11 cellular contexts compared by ENCODE assay signal in the genomic region with DNA sequence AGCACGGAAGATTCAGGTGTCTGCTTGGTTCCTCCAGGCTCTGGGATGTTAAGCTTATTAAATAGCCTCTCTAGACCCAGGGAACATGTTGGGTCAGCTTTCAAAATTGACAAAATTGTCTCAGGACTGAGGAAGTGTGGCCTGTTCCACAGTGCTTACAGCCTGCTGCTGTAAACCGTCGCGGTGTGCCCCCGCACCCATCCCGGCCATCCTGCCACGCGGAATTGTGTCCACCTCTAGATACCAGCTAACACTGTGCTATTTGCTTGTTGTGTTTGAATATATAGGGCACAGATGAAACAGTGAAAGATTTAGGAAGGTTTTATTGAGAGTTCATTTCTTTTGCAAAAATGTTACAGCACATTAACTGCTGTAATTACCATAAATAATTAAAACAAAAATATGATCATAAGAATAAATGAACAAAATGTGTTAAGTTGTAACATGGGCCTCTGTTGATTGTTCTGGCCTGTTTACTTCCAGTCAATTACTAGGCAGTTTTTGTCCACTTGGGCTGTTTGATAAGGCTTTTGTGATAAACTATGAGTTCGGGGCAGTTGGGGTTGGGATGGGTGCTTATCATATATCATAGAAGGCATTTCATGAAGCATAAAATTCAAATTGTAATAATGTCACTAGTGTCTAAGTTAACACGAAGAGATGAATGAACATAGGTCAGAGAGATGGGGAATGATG.
"Had no signal": no experiment of that assay in that cellular context is flagged by ENCODE, and none has a peak within 500 bp of the region (broad histone marks: within the 10 kb centered on the region; RNA-seq: fewer than 3 reads in every experiment).

No MANE protein-coding gene starts in this region.

- FAIRE-seq: astrocyte had no signal

- H3K9me3 ChIP-seq: esophagus squamous epithelium, lower lobe of right lung, stomach, uterus had no signal

- H3K27ac ChIP-seq: esophagus squamous epithelium, foreskin keratinocyte, lower lobe of right lung, parathyroid adenoma, stomach, uterus had no signal

- DNase-seq: activated CD4-positive, alpha-beta T cell treated with anti-CD3 and anti-CD28 coated beads, Interleukin-2, amount 10 ng/mL, durations not matched to agents 24 days and 14 days; esophagus squamous epithelium; foreskin keratinocyte; left cardiac atrium; lower lobe of right lung; midbrain; stimulated activated CD4-positive, alpha-beta T cell treated with anti-CD3 and anti-CD28 coated beads, Interleukin-2, amount 100 ng/mL, for 48 hours; stomach; uterus had no signal

- H3K27ac Mint-ChIP-seq: activated CD4-positive, alpha-beta T cell treated with anti-CD3 and anti-CD28 coated beads, Interleukin-2, amount 10 ng/mL, durations not matched to agents 24 days and 14 days had no signal

- ATAC-seq: foreskin keratinocyte, left cardiac atrium, lower lobe of right lung had no signal

- H3K36me3 ChIP-seq: esophagus squamous epithelium, lower lobe of right lung, stomach, uterus had no signal

- H3K9ac ChIP-seq: parathyroid adenoma had no signal

- H3K4me3 ChIP-seq: esophagus squamous epithelium, lower lobe of right lung, stomach, uterus had no signal

- H3K27me3 ChIP-seq: esophagus squamous epithelium, foreskin keratinocyte, stomach, uterus had no signal

- H3K4me3 Mint-ChIP-seq: activated CD4-positive, alpha-beta T cell treated with anti-CD3 and anti-CD28 coated beads, Interleukin-2, amount 10 ng/mL, durations not matched to agents 24 days and 14 days had no signal

- H3K27me3 Mint-ChIP-seq: activated CD4-positive, alpha-beta T cell treated with anti-CD3 and anti-CD28 coated beads, Interleukin-2, amount 10 ng/mL, durations not matched to agents 24 days and 14 days had no signal

- H2AFZ ChIP-seq: parathyroid adenoma had no signal

- H3K9me3 Mint-ChIP-seq: activated CD4-positive, alpha-beta T cell treated with anti-CD3 and anti-CD28 coated beads, Interleukin-2, amount 10 ng/mL, durations not matched to agents 24 days and 14 days had no signal
